Comparison of ENCODE assay signal across 8 cellular contexts in the genomic region with DNA sequence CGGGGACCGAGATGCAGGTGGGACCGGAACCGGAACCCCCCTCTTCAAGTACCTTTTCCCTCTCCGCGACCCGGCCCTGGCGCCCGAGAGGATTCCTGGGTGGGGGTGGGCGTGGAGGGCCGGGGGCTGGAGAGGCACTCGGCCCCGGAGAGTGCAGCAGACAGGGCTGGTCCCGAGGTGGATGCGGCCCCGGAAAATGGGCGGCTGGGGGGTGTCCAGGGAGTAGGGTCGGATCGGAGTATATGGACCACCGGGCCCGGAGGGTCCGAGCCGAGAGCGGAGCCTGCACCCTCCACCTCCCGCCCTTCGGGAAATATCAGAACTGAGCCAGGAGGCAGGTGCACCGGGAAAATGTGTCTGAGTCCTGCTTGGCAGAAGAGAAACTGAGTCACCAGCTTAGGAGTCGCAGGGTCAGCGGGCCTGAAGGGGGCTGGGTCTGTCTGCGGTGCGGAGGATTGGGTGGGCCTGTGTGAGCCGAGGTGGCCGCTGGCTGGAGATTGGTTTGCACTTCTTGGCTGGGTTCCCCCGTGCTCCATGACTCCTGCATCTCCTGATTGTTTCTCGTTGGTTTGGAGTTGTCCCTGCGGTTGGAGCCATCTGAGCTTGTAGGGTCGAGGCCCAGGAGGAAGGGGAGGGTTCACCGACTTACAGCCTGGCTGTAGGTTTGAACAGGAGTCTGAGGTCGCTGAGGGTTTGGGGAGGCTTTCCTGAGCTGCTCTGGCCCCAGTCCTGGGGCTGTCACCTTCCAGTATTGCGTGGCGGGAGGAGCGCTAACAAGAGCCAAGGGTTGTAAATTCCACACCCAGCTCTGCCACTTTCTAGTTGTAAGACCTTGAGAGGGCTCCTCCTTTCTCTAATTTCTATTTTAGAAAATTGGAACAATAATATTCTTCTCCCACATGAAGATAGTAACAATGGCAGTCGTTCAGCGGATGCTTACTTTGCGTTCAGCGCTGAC. TPM values are rescaled to one million over a fixed set of nuclear protein-coding genes. Genes with fewer than 3 reads are reported as not detected.
DNase-seq lines count a peak whose midpoint lies in the region; ATAC-seq and TF ChIP-seq lines count a peak whose summit lies in the region.

No MANE protein-coding gene starts in this region.

- ATAC-seq in omental fat pad (ENCODE audit: low FRiP score) (peak; percentile 17), GM21528 (IDR thresholded peaks at IDR 0.05; ENCODE audit: low FRiP score, unreplicated experiment) (no peak)

- intact Hi-C loops in posterior vena cava (cut with DNase I) = loop anchor here in 1 of 2 donors (2.0 kb wide), 1 partner anchor 15 kb away; no protein-coding TSS in a partner anchor

- DNase-seq in stimulated activated CD4-positive, alpha-beta T cell treated with anti-CD3 and anti-CD28 coated beads, Interleukin-15, amount 100 ng/mL, for 24 hours = peak; percentile 27
- DNase-seq in stimulated activated CD4-positive, alpha-beta T cell treated with anti-CD3 and anti-CD28 coated beads, Interleukin-4, amount 100 ng/mL, for 4 hours = no peak
- peak; percentile 48 for DNase-seq in fibroblast of peridontal ligament (ENCODE audit: extremely low read depth)
- no peak for DNase-seq in omental fat pad (ENCODE audit: low spot score)
- no peak for DNase-seq in NCI-H1105 (lab: John Stamatoyannopoulos, UW)
- no peak for DNase-seq in posterior vena cava (ENCODE audit: low spot score)

- H3K27ac ChIP-seq in VCaP = peak overlapping the region; percentile 82

- TF ChIP-seq CTCF in VCaP (conservative IDR thresholded peaks at IDR 0.05) (no peak), omental fat pad (IDR thresholded peaks at IDR 0.05) (no peak)

RNA-seq across cellular contexts. Expression of gene SH2B1, which starts 0.6 kb away (rescaled TPM):
- total RNA-seq in omental fat pad (10 to 100 TPM; 16.1 to 25.4 (median 18.8) TPM), posterior vena cava (10 to 100 TPM; 27.6 to 31.0 TPM)

RNA-seq across cellular contexts. Expression of gene ATP2A1, which starts 14.1 kb away (rescaled TPM):
- total RNA-seq in omental fat pad (under 1 TPM; 0.32 to 0.44 (median 0.37) TPM), posterior vena cava (1 to 10 TPM in 1 of 2 donors, under 1 TPM in 1; 0.42 to 1.3 TPM)

RNA-seq across cellular contexts. Expression of gene TUFM, which starts 18.1 kb away (rescaled TPM):
- total RNA-seq in omental fat pad (100 to 1,000 TPM in 2 of 4 donors, 10 to 100 TPM in 2; 93.2 to 133 (median 103) TPM), posterior vena cava (10 to 100 TPM; 74.4 to 76.2 TPM)

RNA-seq across cellular contexts. Expression of gene ATXN2L, which starts 41.4 kb away (rescaled TPM):
- total RNA-seq in omental fat pad = 10 to 100 TPM; 34.4 to 83.3 (median 59.5) TPM
- total RNA-seq in posterior vena cava = 10 to 100 TPM; 66.5 to 72.2 TPM

Comparison
In these comparisons a context has a peak if more than half of its experiments do, and no peak if none do; other contexts are left out.
1. DNase-seq: peak in stimulated activated CD4-positive, alpha-beta T cell treated with anti-CD3 and anti-CD28 coated beads, Interleukin-15, amount 100 ng/mL, for 24 hours (single experiment) and fibroblast of peridontal ligament (single experiment); none in stimulated activated CD4-positive, alpha-beta T cell treated with anti-CD3 and anti-CD28 coated beads, Interleukin-4, amount 100 ng/mL, for 4 hours (0 of 2), omental fat pad (single experiment), NCI-H1105 (single experiment) and posterior vena cava (single experiment).